Comparison of ENCODE assay signal across 8 cellular contexts in the genomic region with DNA sequence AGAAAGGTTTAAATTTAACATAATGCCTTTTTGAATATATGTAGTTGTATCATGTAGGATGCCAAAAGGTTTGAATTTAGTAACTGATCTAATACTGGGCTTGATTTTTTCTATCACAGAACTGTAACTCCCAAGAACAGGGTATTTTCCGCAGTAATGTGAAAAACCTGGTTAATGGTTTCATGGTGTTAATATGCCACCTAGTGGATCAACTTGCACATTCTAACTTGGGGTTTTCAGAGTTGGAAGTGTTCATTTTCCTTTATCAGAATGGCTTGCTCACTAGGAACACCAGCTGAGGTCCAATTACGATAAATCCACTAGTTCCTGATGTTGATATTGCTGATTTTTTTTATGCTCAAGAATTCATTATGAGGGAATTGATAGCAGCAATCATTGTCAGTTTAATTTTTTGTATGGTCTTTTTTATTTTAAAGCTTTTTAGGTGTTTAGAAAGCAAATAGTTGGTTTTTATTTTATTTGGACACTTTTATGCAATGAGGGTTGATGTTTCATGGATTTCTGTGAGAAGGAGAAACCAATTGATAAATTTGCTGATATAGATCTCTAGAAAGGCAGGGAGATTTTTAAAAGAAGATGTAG.
DNase-seq lines count a peak whose midpoint lies in the region; ATAC-seq and TF ChIP-seq lines count a peak whose summit lies in the region.

No MANE protein-coding gene starts in this region.

- no peaks in the 10 kb centered on the region for H3K4me1 ChIP-seq in tibial nerve

- H3K36me3 Mint-ChIP-seq in CD4-positive, alpha-beta T cell (ENCODE audit: low read depth): no peaks in the 10 kb centered on the region

- no peak overlapping the region for H3K4me3 ChIP-seq in tibial nerve

- no peak overlapping the region for H3K27ac Mint-ChIP-seq in CD4-positive, alpha-beta T cell

- no peaks in the 10 kb centered on the region for H3K9me3 ChIP-seq in CD4-positive, alpha-beta T cell (ENCODE audit: control insufficient read depth, low read length)
- H3K9me3 ChIP-seq in tibial nerve: no peaks in the 10 kb centered on the region

- H3K4me3 Mint-ChIP-seq in CD4-positive, alpha-beta T cell: no peak overlapping the region

- no peak for DNase-seq in CD4-positive, alpha-beta T cell
- DNase-seq in NCI-H526 (lab: John Stamatoyannopoulos, UW): peak; percentile 46 to 81
- peak; percentile 24 for DNase-seq in brain pericyte (ENCODE audit: low read depth, low spot score)
- peak; percentile 70 for DNase-seq in kidney glomerular epithelial cell (lab: John Stamatoyannopoulos, UW)
- DNase-seq in tibial nerve (ENCODE audit: low spot score in 2 of 2): peak in 1 of 2 donors; percentile 54

- no peak overlapping the region for H3K27ac ChIP-seq in CD4-positive, alpha-beta T cell (ENCODE audit: low read depth, low read length)
- no peak overlapping the region for H3K27ac ChIP-seq in tibial nerve

- TF ChIP-seq EP300 in tibial nerve (IDR thresholded peaks at IDR 0.05): no peak

- no peaks in the 10 kb centered on the region for H3K27me3 Mint-ChIP-seq in CD4-positive, alpha-beta T cell

- WGBS in tibial nerve, 2 donors: 10 to 13% methylated on average over 2 of the region's 2 CpGs

- no peaks in the 10 kb centered on the region for H3K4me1 Mint-ChIP-seq in CD4-positive, alpha-beta T cell (ENCODE audit: low read depth)

- H3K9me3 Mint-ChIP-seq in CD4-positive, alpha-beta T cell: no peaks in the 10 kb centered on the region

- TF ChIP-seq POLR2A in tibial nerve (IDR thresholded peaks at IDR 0.05): no peak

- no peaks in the 10 kb centered on the region for H3K36me3 ChIP-seq in tibial nerve

- CTCF ChIA-PET in CD4-positive, alpha-beta T cell (lab: Charles Lee): interaction anchor here (1.2 to 1.3 kb wide), 2 partner anchors 13 to 16 kb away, joined by 4 to 6 read pairs; no protein-coding TSS in a partner anchor

- POLR2A ChIA-PET in CD4-positive, alpha-beta T cell (lab: Charles Lee): no interaction called here

- no peaks in the 10 kb centered on the region for H3K27me3 ChIP-seq in CD4-positive, alpha-beta T cell (ENCODE audit: control insufficient read depth, insufficient read depth, low read length)
- no peaks in the 10 kb centered on the region for H3K27me3 ChIP-seq in tibial nerve

- peak; percentile 63 for TF ChIP-seq CTCF in CD4-positive, alpha-beta T cell (IDR thresholded peaks at IDR 0.05)
- TF ChIP-seq CTCF in tibial nerve (IDR thresholded peaks at IDR 0.05): peak; percentile 48 to 80 (median 64)

- intact Hi-C loops in CD4-positive, alpha-beta T cell (cut with DNase I, micrococcal nuclease): loop anchor here (1.0 to 10.0 kb wide), 8 partner anchors 381 to 1171 kb away; a partner anchor contains a TSS

- peak; percentile 34 for ATAC-seq in CD4-positive, alpha-beta T cell (ENCODE audit: poor library complexity)
- ATAC-seq in GM18909 (IDR thresholded peaks at IDR 0.05; ENCODE audit: poor library complexity, unreplicated experiment): peak; percentile 78
- ATAC-seq in HG03460 (IDR thresholded peaks at IDR 0.05; ENCODE audit: unreplicated experiment): peak; percentile 77
- ATAC-seq in GM18498 (IDR thresholded peaks at IDR 0.05; ENCODE audit: unreplicated experiment): no peak

Comparison
In these comparisons a context has a peak if more than half of its experiments do, and no peak if none do; other contexts are left out.
1. DNase-seq: peak in NCI-H526 (2 of 2), brain pericyte (single experiment) and kidney glomerular epithelial cell (single experiment); none in CD4-positive, alpha-beta T cell (0 of 10).